ENCODE assay signal across 9 cellular contexts in the genomic region with DNA sequence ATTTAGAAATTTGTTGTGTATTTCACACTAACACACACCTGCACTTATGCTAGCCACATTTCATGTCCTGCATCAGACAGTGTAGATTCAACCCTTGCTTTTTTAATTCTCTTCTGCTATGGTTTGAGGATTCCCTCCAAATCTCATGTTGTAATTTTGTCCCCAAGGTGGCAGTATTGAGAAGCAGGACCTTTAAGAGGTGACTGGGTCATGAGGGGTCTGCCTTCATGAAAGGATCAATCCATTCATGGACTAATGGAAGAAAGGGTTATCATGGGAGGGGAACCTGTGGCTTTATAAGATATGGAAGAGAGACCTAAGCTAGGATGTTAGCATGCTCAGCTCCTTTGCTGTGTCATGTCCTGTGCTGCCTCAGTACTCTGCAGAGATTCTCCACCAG.
DNase-seq lines count a peak whose midpoint lies in the region; ATAC-seq, FAIRE-seq and TF ChIP-seq lines count a peak whose summit lies in the region.
"Had no signal": no experiment of that assay in that cellular context is flagged by ENCODE, and none has a peak within 500 bp of the region (broad histone marks: within the 10 kb centered on the region; RNA-seq: fewer than 3 reads in every experiment).

No MANE protein-coding gene starts in this region.

- H3K27ac Mint-ChIP-seq in activated CD4-positive, alpha-beta T cell treated with anti-CD3 and anti-CD28 coated beads, Interleukin-2, amount 10 ng/mL, durations not matched to agents 24 days and 14 days = no peak overlapping the region
- H3K27ac Mint-ChIP-seq: mesothelial cell of epicardium had no signal

- H3K4me3 ChIP-seq in fibroblast of the aortic adventitia (ENCODE audit: low read depth, low read length) = no peak overlapping the region

- H3K4me3 Mint-ChIP-seq in activated CD4-positive, alpha-beta T cell treated with anti-CD3 and anti-CD28 coated beads, Interleukin-2, amount 10 ng/mL, durations not matched to agents 24 days and 14 days = no peak overlapping the region
- H3K4me3 Mint-ChIP-seq: mesothelial cell of epicardium had no signal

- TF ChIP-seq CTCF in fibroblast of the aortic adventitia (IDR thresholded peaks at IDR 0.05; ENCODE audit: insufficient read depth, low read length) = peak; percentile 46

- DNase-seq in H4 (ENCODE audit: low spot score) = peak; percentile 38
- peak; percentile 60 for DNase-seq in OCI-M1 (lab: John Stamatoyannopoulos, UW)
- peak; percentile 39 for DNase-seq in fibroblast of the aortic adventitia (ENCODE audit: low read depth)
- peak; percentile 38 for DNase-seq in renal cortical epithelial cell (ENCODE audit: low read depth)
- DNase-seq in GM12891 (ENCODE audit: insufficient read length, low spot score) = no peak
- no peak for DNase-seq in activated CD4-positive, alpha-beta T cell treated with anti-CD3 and anti-CD28 coated beads, Interleukin-2, amount 10 ng/mL, durations not matched to agents 24 days and 14 days
- DNase-seq: activated CD8-positive, alpha-beta memory T cell treated with anti-CD3 and anti-CD28 coated beads for 24 hours had no signal

- no peak for TF ChIP-seq POLR2A in GM12891 (IDR thresholded peaks at IDR 0.05; ENCODE audit: low read depth, low read length)

- intact Hi-C loops in activated CD4-positive, alpha-beta T cell treated with anti-CD3 and anti-CD28 coated beads, Interleukin-2, amount 10 ng/mL, durations not matched to agents 24 days and 14 days (cut with micrococcal nuclease) = no loop called here

- no peaks in the 10 kb centered on the region for H3K36me3 Mint-ChIP-seq in activated CD4-positive, alpha-beta T cell treated with anti-CD3 and anti-CD28 coated beads, Interleukin-2, amount 10 ng/mL, durations not matched to agents 24 days and 14 days (ENCODE audit: low read depth)
- H3K36me3 Mint-ChIP-seq: mesothelial cell of epicardium had no signal

- FAIRE-seq in GM12891 (lab: Jason Lieb, UNC) = no peak

- H3K9me3 Mint-ChIP-seq in activated CD4-positive, alpha-beta T cell treated with anti-CD3 and anti-CD28 coated beads, Interleukin-2, amount 10 ng/mL, durations not matched to agents 24 days and 14 days = peaks cover 8% of the 10 kb centered on the region
- H3K9me3 Mint-ChIP-seq: mesothelial cell of epicardium had no signal

- no peak for ATAC-seq in HG03378 (IDR thresholded peaks at IDR 0.05; ENCODE audit: unreplicated experiment)

- H3K27me3 Mint-ChIP-seq in activated CD4-positive, alpha-beta T cell treated with anti-CD3 and anti-CD28 coated beads, Interleukin-2, amount 10 ng/mL, durations not matched to agents 24 days and 14 days = no peaks in the 10 kb centered on the region

- no peaks in the 10 kb centered on the region for H3K4me1 Mint-ChIP-seq in activated CD4-positive, alpha-beta T cell treated with anti-CD3 and anti-CD28 coated beads, Interleukin-2, amount 10 ng/mL, durations not matched to agents 24 days and 14 days
- H3K4me1 Mint-ChIP-seq: mesothelial cell of epicardium had no signal

TF ChIP-seq in GM12891, 5 proteins besides CTCF, POLR2A, EP300 and RAD21:
- TF ChIP-seq PAX5 (IDR thresholded peaks at IDR 0.05; ENCODE audit: insufficient read depth, low read length, severe bottlenecking) (no peak), SPI1 (IDR thresholded peaks at IDR 0.05; ENCODE audit: low read depth, low read length) (no peak), POU2F2 (IDR thresholded peaks at IDR 0.05; ENCODE audit: low read depth, low read length) (no peak), TAF1 (IDR thresholded peaks at IDR 0.05; ENCODE audit: low read depth, low read length) (no peak), POLR2AphosphoS5 (IDR thresholded peaks at IDR 0.05; ENCODE audit: low read depth, low read length) (no peak)

Comparison
In these comparisons a context has a peak if more than half of its experiments do, and no peak if none do; other contexts are left out.
1. DNase-seq: peak in H4 (single experiment), OCI-M1 (single experiment), fibroblast of the aortic adventitia (single experiment) and renal cortical epithelial cell (single experiment); none in GM12891 (single experiment) and activated CD4-positive, alpha-beta T cell treated with anti-CD3 and anti-CD28 coated beads, Interleukin-2, amount 10 ng/mL, durations not matched to agents 24 days and 14 days (single experiment).